Comparison of ENCODE assay signal across 15 cellular contexts in genomic region chr6:36906539-36906938, GRCh38. TPM values are rescaled to one million over a fixed set of nuclear protein-coding genes. Genes with fewer than 3 reads are reported as not detected.
DNase-seq lines count a peak whose midpoint lies in the region; ATAC-seq, FAIRE-seq and TF ChIP-seq lines count a peak whose summit lies in the region.
"Had no signal": no experiment of that assay in that cellular context is flagged by ENCODE, and none has a peak within 500 bp of the region (broad histone marks: within the 10 kb centered on the region; RNA-seq: fewer than 3 reads in every experiment).

No MANE protein-coding gene starts in this region.

- H3K27me3 ChIP-seq in adrenal gland = no peaks in the 10 kb centered on the region
- H3K27me3 ChIP-seq in aorta (ENCODE audit: control insufficient read depth in 1 of 2, insufficient read depth in 2 of 2, low read length in 1 of 2) = no peaks in the 10 kb centered on the region

- H3K4me1 ChIP-seq in adrenal gland (replicated peaks in 1 of 2) (peaks cover 34 to 41% of the 10 kb centered on the region in 2 donors), kidney (ENCODE audit: control insufficient read depth in 1 of 2, insufficient read depth in 1 of 2, low read depth in 1 of 2, low read length in 2 of 2) (no peaks in the 10 kb centered on the region), aorta (ENCODE audit: control insufficient read depth in 1 of 2, insufficient read depth in 2 of 2, low read length in 2 of 2) (peaks cover 1 to 4% of the 10 kb centered on the region in 2 donors)

- intact Hi-C loops in Right ventricle myocardium inferior (cut with DNase I) = loop anchor here (5.0 kb wide), 1 partner anchor 66 kb away; no protein-coding TSS in a partner anchor
- intact Hi-C loops in cardiac septum (cut with DNase I) = loop anchor here (5.0 kb wide), 2 partner anchors 56 to 71 kb away; no protein-coding TSS in a partner anchor
- intact Hi-C loops in adrenal gland (cut with DNase I) = no loop called here
- intact Hi-C loops in kidney (cut with DNase I) = no loop called here
- intact Hi-C loops in aorta (cut with DNase I) = no loop called here

- no peak overlapping the region for H3K9ac ChIP-seq in kidney (ENCODE audit: low read length in 2 of 2)

- H3K36me3 ChIP-seq in adrenal gland (replicated peaks in 1 of 2) = peaks cover 0 to 33% of the 10 kb centered on the region in 2 donors
- peaks cover 23 to 24% of the 10 kb centered on the region in 2 donors for H3K36me3 ChIP-seq in kidney (ENCODE audit: control insufficient read depth in 1 of 2, insufficient read depth in 2 of 2, low read length in 2 of 2)
- H3K36me3 ChIP-seq in aorta (ENCODE audit: control insufficient read depth in 1 of 2, insufficient read depth in 2 of 2, low read length in 1 of 2) = peaks cover 0 to 2% of the 10 kb centered on the region in 2 donors

- WGBS in adrenal gland, 4 donors = 11 to 18% (median 16%) methylated on average over 2 of the region's 2 CpGs
- 0 to 4% methylated on average over 2 of the region's 2 CpGs for WGBS in aorta, 2 donors

- ATAC-seq in Right ventricle myocardium inferior (peak; percentile 84), aorta (ENCODE audit: low FRiP score) (peak; percentile 67), HG03139 (IDR thresholded peaks at IDR 0.05; ENCODE audit: unreplicated experiment) (no peak)
- ATAC-seq: activated CD4-positive, alpha-beta T cell treated with anti-CD3 and anti-CD28 coated beads for 36 hours had no signal

- H3K4me3 ChIP-seq in adrenal gland = no peak overlapping the region
- H3K4me3 ChIP-seq in kidney (ENCODE audit: low read length in 2 of 2) = no peak overlapping the region
- no peak overlapping the region for H3K4me3 ChIP-seq in aorta (ENCODE audit: low read length in 2 of 2)

- H3K27ac ChIP-seq in adrenal gland (peak overlapping the region in 2 of 5 donors; percentile 48 to 74), kidney (ENCODE audit: low read depth in 2 of 2, low read length in 2 of 2) (no peak overlapping the region), aorta (ENCODE audit: low read depth in 1 of 2, low read length in 2 of 2) (peak overlapping the region in 1 of 2 donors; percentile 37)
- H3K27ac ChIP-seq: HL-60 had no signal

- no peak for TF ChIP-seq CTCF in adrenal gland (IDR thresholded peaks at IDR 0.05)
- no peak for TF ChIP-seq CTCF in kidney (IDR thresholded peaks at IDR 0.05; ENCODE audit: borderline replicate concordance, extremely low read depth, insufficient read depth)

- DNase-seq in Right ventricle myocardium inferior (ENCODE audit: missing footprints) = no peak
- no peak for DNase-seq in cardiac septum (ENCODE audit: low spot score)
- peak; percentile 43 to 76 (median 58) for DNase-seq in adrenal gland
- peak; percentile 40 for DNase-seq in kidney
- DNase-seq in aorta = peak in 1 of 2 donors; percentile 53
- no peak for DNase-seq in RPMI8226
- no peak for DNase-seq in SKM-1 treated with dmso at 0.1 percent for 144 hours (lab: John Stamatoyannopoulos, UW; ENCODE audit: unreplicated experiment)
- DNase-seq: activated CD4-positive, alpha-beta T cell treated with anti-CD3 and anti-CD28 coated beads for 36 hours; activated gamma-delta T cell; NCI-H1436; stimulated activated CD4-positive, alpha-beta T cell treated with anti-CD3 and anti-CD28 coated beads, Interleukin-4, amount 100 ng/mL, for 1 hour had no signal

- TF ChIP-seq POLR2A in adrenal gland (IDR thresholded peaks at IDR 0.05) = no peak

- no peak for FAIRE-seq in kidney (lab: Jason Lieb, UNC)
- FAIRE-seq: colon, frontal cortex had no signal

- H3K9me3 ChIP-seq in adrenal gland (replicated peaks in 1 of 3) (no peaks in the 10 kb centered on the region), kidney (ENCODE audit: control insufficient read depth in 1 of 2, low read length in 2 of 2) (no peaks in the 10 kb centered on the region), aorta (ENCODE audit: control insufficient read depth, low read length) (no peaks in the 10 kb centered on the region)

RNA-seq across cellular contexts. Expression of gene C6orf89, which starts 20.8 kb away (rescaled TPM):
- total RNA-seq in Right ventricle myocardium inferior (79.4 TPM), cardiac septum (49.2 TPM), adrenal gland (100 to 1,000 TPM in 1 of 8 donors, 10 to 100 TPM in 7; 62.7 to 107 (median 89.0) TPM), kidney (72.4 TPM), aorta (10 to 100 TPM; 56.9 to 59.7 TPM)
- polyA plus RNA-seq in adrenal gland (10 to 100 TPM; 17.5 to 67.3 (median 19.4) TPM), kidney (ENCODE audit: insufficient read depth, low read depth, low replicate concordance) (25.7 TPM), aorta (10 to 100 TPM; 16.7 to 22.8 TPM)

RNA-seq across cellular contexts. Expression of gene PPIL1, which starts 31.9 kb away (rescaled TPM):
- total RNA-seq in Right ventricle myocardium inferior = 70.1 TPM
- 24.9 TPM for total RNA-seq in cardiac septum
- 100 to 1,000 TPM in 2 of 8 donors, 10 to 100 TPM in 6; 36.4 to 138 (median 61.4) TPM for total RNA-seq in adrenal gland
- 100 to 1,000 TPM in 1 of 3 donors, 10 to 100 TPM in 1, 1 to 10 TPM in 1; 8.2 to 134 (median 30.5) TPM for polyA plus RNA-seq in adrenal gland
- total RNA-seq in kidney = 21.3 TPM
- polyA plus RNA-seq in kidney (ENCODE audit: insufficient read depth, low read depth, low replicate concordance) = 40.1 TPM
- total RNA-seq in aorta = 10 to 100 TPM; 12.0 to 13.4 TPM
- polyA plus RNA-seq in aorta = 10 to 100 TPM in 1 of 2 donors, 1 to 10 TPM in 1; 9.6 to 33.7 TPM

RNA-seq across cellular contexts. Expression of gene PI16, which starts 48.0 kb away (rescaled TPM):
- total RNA-seq in Right ventricle myocardium inferior = 15.1 TPM
- total RNA-seq in cardiac septum = 11.9 TPM
- 1 to 10 TPM in 2 of 8 donors, under 1 TPM in 5, not detected in 1; 0.12 to 4.7 (median 0.55) TPM for total RNA-seq in adrenal gland
- polyA plus RNA-seq in adrenal gland = 1 to 10 TPM in 2 of 3 donors, under 1 TPM in 1; 0.29 to 9.3 (median 7.4) TPM
- total RNA-seq in kidney = 1.7 TPM
- polyA plus RNA-seq in kidney (ENCODE audit: insufficient read depth, low read depth, low replicate concordance) = 3.5 TPM
- 100 to 1,000 TPM in 1 of 2 donors, 10 to 100 TPM in 1; 38.7 to 383 TPM for total RNA-seq in aorta
- 1 to 10 TPM in 1 of 2 donors, not detected in 1; 4.4 TPM for polyA plus RNA-seq in aorta

Comparison
In these comparisons a context has a peak if more than half of its experiments do, and no peak if none do; other contexts are left out.
1. DNase-seq: peak in adrenal gland (7 of 7) and kidney (single experiment); none in Right ventricle myocardium inferior (single experiment), cardiac septum (single experiment), RPMI8226 (single experiment) and SKM-1 treated with dmso at 0.1 percent for 144 hours (single experiment).
2. intact Hi-C loops: an anchor here in Right ventricle myocardium inferior (5.0 kb wide) and cardiac septum (5.0 kb wide); none called in adrenal gland, kidney and aorta.